Comparison of ENCODE assay signal across 22 cellular contexts in the genomic region with DNA sequence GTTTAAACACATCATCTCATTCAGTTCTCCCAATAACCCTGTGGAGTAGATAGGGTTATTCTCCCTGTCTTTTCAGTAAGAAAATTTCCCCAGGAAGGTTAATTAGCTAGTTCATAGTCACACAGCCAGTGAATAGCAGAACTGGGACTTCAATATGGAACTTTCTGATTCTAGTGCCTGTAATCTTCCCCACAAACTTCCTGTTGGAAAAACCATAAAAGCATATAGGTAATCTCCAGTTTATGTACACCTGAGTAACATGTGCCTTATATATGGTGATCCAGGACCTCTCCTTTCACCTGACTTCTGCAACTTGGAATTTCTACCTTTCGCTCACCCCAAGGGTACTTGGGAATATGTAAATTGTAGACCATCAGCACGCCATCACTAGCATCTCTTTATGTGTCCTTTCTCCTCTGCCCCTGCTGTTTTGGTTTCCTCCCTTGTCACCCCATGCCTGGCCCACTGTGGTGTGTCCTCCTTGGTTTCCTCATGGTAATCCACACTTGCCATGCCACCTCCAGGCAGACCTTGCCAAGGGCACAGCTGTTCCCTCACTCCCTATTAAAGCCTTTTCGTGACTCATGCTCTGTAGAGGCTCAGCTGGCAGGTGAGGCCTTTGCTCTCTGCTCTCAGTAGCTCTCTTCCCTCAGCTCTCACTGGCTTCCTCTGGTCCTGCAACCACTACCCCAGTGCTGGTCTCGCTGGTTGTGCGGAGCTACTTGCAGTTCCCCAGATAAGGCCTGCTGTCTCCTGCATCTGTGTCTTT. TPM values are rescaled to one million over a fixed set of nuclear protein-coding genes. Genes with fewer than 3 reads are reported as not detected.
DNase-seq lines count a peak whose midpoint lies in the region; ATAC-seq, FAIRE-seq and TF ChIP-seq lines count a peak whose summit lies in the region.
"Had no signal": no experiment of that assay in that cellular context is flagged by ENCODE, and none has a peak within 500 bp of the region (broad histone marks: within the 10 kb centered on the region; RNA-seq: fewer than 3 reads in every experiment).

No MANE protein-coding gene starts in this region.

- H3K4me1 ChIP-seq in Peyer's patch (peaks cover 0 to 6% (median 0%) of the 10 kb centered on the region in 4 donors), pancreas (peaks cover 2 to 18% (median 17%) of the 10 kb centered on the region in 3 donors)

- peak; percentile 36 to 86 (median 78) for ATAC-seq in pancreas
- ATAC-seq in GM18873 (IDR thresholded peaks at IDR 0.05; ENCODE audit: low FRiP score, unreplicated experiment): no peak
- ATAC-seq: HCT116 had no signal

- H3K4me3 ChIP-seq in Peyer's patch: no peak overlapping the region
- no peak overlapping the region for H3K4me3 ChIP-seq in epithelial cell of esophagus (ENCODE audit: low read length)
- no peak overlapping the region for H3K4me3 ChIP-seq in pancreas
- H3K4me3 ChIP-seq: MG63 had no signal

- H3K36me3 ChIP-seq in Peyer's patch (no peaks in the 10 kb centered on the region), pancreas (peaks cover 0 to 21% (median 0%) of the 10 kb centered on the region in 3 donors)
- H3K36me3 ChIP-seq: MG63 had no signal

- intact Hi-C loops in pancreas (cut with DNase I): no loop called here

- WGBS in pancreas, 2 donors: 84 to 85% methylated on average over 5 of the region's 5 CpGs

- H3K27me3 ChIP-seq in Peyer's patch: no peaks in the 10 kb centered on the region
- H3K27me3 ChIP-seq in pancreas: no peaks in the 10 kb centered on the region
- H3K27me3 ChIP-seq: MG63 had no signal

- DNase-seq in DMS53 treated with DMSO at 0.1 percent for 48 hours (lab: John Stamatoyannopoulos, UW; ENCODE audit: unreplicated experiment) (peak; percentile 16), Peyer's patch (peak in 2 of 3 donors; percentile 68 to 81), epithelial cell of esophagus (ENCODE audit: low read depth) (peak; percentile 18), pancreas (peak in 3 of 6 donors; percentile 40 to 67 (median 65)), GM03348 (ENCODE audit: low spot score) (no peak), NCI-H446 treated with DMSO at 0.1 percent for 48 hours (lab: John Stamatoyannopoulos, UW) (no peak), NCI-H1694 (lab: John Stamatoyannopoulos, UW) (no peak)
- DNase-seq: 8988T; GF-D8; GOT3; IMR-90; MG63; NCI-H1048; NCI-H1436; NCI-H2029; NCI-H2171; NCI-H446; NK-92 treated with Interleukin-12 subunit alpha and Interleukin-12 subunit beta, amount 100 ng/mL, for 24 hours; SIG-M5 had no signal

- H3K9me3 ChIP-seq in Peyer's patch (no peaks in the 10 kb centered on the region), pancreas (no peaks in the 10 kb centered on the region)
- H3K9me3 ChIP-seq: MG63 had no signal

- TF ChIP-seq POLR2A in Peyer's patch (IDR thresholded peaks at IDR 0.05): no peak

- H3K27ac ChIP-seq in Peyer's patch (peak overlapping the region in 1 of 4 donors; percentile 16), pancreas (no peak overlapping the region)

- peak in 1 of 6 experiments; percentile 9 for TF ChIP-seq CTCF in Peyer's patch (IDR thresholded peaks at IDR 0.05)
- TF ChIP-seq CTCF in epithelial cell of esophagus (IDR thresholded peaks at IDR 0.05; ENCODE audit: insufficient read depth, low read depth, low read length, missing control alignments): no peak
- no peak for TF ChIP-seq CTCF in pancreas (IDR thresholded peaks at IDR 0.05)

- no peak for FAIRE-seq in pancreas (lab: Jason Lieb, UNC)
- FAIRE-seq: GM12891 had no signal

RNA-seq across cellular contexts. Expression of a gene that starts 16.7 kb away (rescaled TPM):
- total RNA-seq in Peyer's patch (10 to 100 TPM in 3 of 4 donors, 1 to 10 TPM in 1; 7.8 to 16.8 (median 10.9) TPM), pancreas (10 to 100 TPM; 16.2 to 26.2 (median 19.2) TPM)
- polyA plus RNA-seq in pancreas: 1 to 10 TPM; 6.6 to 7.3 TPM

Comparison
In these comparisons a context has a peak if more than half of its experiments do, and no peak if none do; other contexts are left out.
1. DNase-seq: peak in DMS53 treated with DMSO at 0.1 percent for 48 hours (single experiment), Peyer's patch (2 of 3) and epithelial cell of esophagus (single experiment); none in GM03348 (single experiment), NCI-H446 treated with DMSO at 0.1 percent for 48 hours (single experiment) and NCI-H1694 (single experiment).